In the genomic region with DNA sequence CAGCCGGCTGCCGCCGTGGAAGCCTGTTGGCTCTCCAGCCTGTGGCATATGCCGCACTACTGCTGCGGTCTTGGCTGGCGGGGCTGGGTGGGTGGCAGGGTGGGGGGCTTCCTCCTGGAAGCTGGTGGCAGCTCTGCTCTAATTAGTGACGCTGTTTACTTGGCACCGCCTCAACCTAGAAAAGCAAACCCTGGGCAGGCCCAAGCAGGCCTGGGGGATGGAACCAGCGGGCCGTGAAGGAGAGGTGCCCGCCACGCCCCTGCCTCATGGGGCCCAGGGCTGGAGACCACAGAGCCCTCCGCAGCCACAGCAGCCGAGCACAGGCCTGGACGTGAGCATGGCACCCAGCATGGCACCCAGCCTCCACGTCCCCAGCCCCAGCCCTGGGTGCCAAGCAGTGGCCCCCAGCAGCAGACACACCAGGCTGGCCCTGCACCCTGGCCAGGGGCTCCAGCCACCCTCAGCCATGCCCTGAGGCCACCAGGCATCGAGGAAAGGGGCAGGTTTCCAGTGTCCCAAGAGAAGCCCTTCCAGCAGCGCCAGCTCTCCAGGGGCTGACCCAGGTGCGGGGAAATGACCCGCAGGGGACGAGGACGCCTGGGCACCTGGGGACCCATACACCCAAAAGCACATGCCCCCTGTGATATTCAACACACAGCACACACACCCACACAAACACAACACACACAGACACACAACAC, we compare ENCODE assay signal across 17 cellular contexts. TPM values are rescaled to one million over a fixed set of nuclear protein-coding genes. Genes with fewer than 3 reads are reported as not detected.
A peak's percentile ranks its signal among the peaks of the same experiment; 100 is the strongest.
DNase-seq lines count a peak whose midpoint lies in the region; ATAC-seq, FAIRE-seq and TF ChIP-seq lines count a peak whose summit lies in the region.
"Had no signal": no experiment of that assay in that cellular context is flagged by ENCODE, and none has a peak within 500 bp of the region (broad histone marks: within the 10 kb centered on the region; RNA-seq: fewer than 3 reads in every experiment).

No MANE protein-coding gene starts in this region.

- no peak for FAIRE-seq in kidney (lab: Jason Lieb, UNC)
- FAIRE-seq: GM18507 had no signal

- peak; percentile 40 for DNase-seq in DMS 273 treated with DMSO at 0.1 percent for 48 hours (lab: John Stamatoyannopoulos, UW)
- peak; percentile 88 for DNase-seq in NCI-H1092 (lab: John Stamatoyannopoulos, UW)
- DNase-seq in NCI-H510A treated with DMSO at 0.1 percent for 48 hours (lab: John Stamatoyannopoulos, UW), result peak; percentile 89
- DNase-seq in kidney, result peak; percentile 71
- DNase-seq in colonic mucosa, result no peak
- DNase-seq in KG1 (lab: John Stamatoyannopoulos, UW), result no peak
- no peak for DNase-seq in GM20000 (ENCODE audit: low spot score)
- DNase-seq: activated naive CD8-positive, alpha-beta T cell treated with anti-CD3 and anti-CD28 coated beads, Interleukin-2, amount 10 ng/mL, durations not matched to agents 7 days and 5 days; dermis blood vessel endothelial cell; lower lobe of right lung; stimulated activated CD4-positive, alpha-beta T cell treated with anti-CD3 and anti-CD28 coated beads, Interleukin-4, amount 100 ng/mL, for 4 hours had no signal

- intact Hi-C loops in kidney (cut with DNase I), result no loop called here
- intact Hi-C loops in colonic mucosa (cut with DNase I), result no loop called here

- H3K4me1 ChIP-seq in kidney (ENCODE audit: control insufficient read depth in 1 of 2, insufficient read depth in 1 of 2, low read depth in 1 of 2, low read length in 2 of 2) (peaks cover 0 to 9% of the 10 kb centered on the region in 2 donors), colonic mucosa (peaks cover 7% of the 10 kb centered on the region)
- H3K4me1 ChIP-seq: gastroesophageal sphincter, lower lobe of right lung had no signal

- no peak overlapping the region for H3K9ac ChIP-seq in kidney (ENCODE audit: low read length in 2 of 2)
- H3K9ac ChIP-seq in colonic mucosa (ENCODE audit: low read depth in 2 of 2, low read length in 2 of 2), result no peak overlapping the region

- no peaks in the 10 kb centered on the region for H3K9me3 ChIP-seq in kidney (ENCODE audit: control insufficient read depth in 1 of 2, low read length in 2 of 2)
- no peaks in the 10 kb centered on the region for H3K9me3 ChIP-seq in colonic mucosa
- H3K9me3 ChIP-seq: gastroesophageal sphincter, lower lobe of right lung had no signal

- TF ChIP-seq CTCF in kidney (IDR thresholded peaks at IDR 0.05; ENCODE audit: borderline replicate concordance, extremely low read depth, insufficient read depth), result no peak
- TF ChIP-seq CTCF in colonic mucosa (IDR thresholded peaks at IDR 0.05), result no peak
- no peak for TF ChIP-seq CTCF in GM20000 (IDR thresholded peaks at IDR 0.05; ENCODE audit: extremely low read depth, missing control alignments)

- no peaks in the 10 kb centered on the region for H3K36me3 ChIP-seq in kidney (ENCODE audit: control insufficient read depth in 1 of 2, insufficient read depth in 2 of 2, low read length in 2 of 2)
- no peaks in the 10 kb centered on the region for H3K36me3 ChIP-seq in colonic mucosa
- H3K36me3 ChIP-seq: gastroesophageal sphincter, lower lobe of right lung had no signal

- H3K27ac ChIP-seq in kidney (ENCODE audit: low read depth in 2 of 2, low read length in 2 of 2) (no peak overlapping the region), colonic mucosa (no peak overlapping the region)
- H3K27ac ChIP-seq: gastroesophageal sphincter, lower lobe of right lung had no signal

- no peak for ATAC-seq in HG03045 (IDR thresholded peaks at IDR 0.05; ENCODE audit: unreplicated experiment)
- ATAC-seq: gastroesophageal sphincter, lower lobe of right lung had no signal

- no peaks in the 10 kb centered on the region for H3K27me3 ChIP-seq in colonic mucosa

- H3K4me3 ChIP-seq in kidney (ENCODE audit: low read length in 2 of 2) (no peak overlapping the region), colonic mucosa (no peak overlapping the region)
- H3K4me3 ChIP-seq: gastroesophageal sphincter, lower lobe of right lung had no signal

RNA-seq across cellular contexts. Expression of a gene that starts 5.4 kb away (rescaled TPM):
- total RNA-seq in kidney, result 2.3 TPM
- 0.84 TPM for polyA plus RNA-seq in kidney (ENCODE audit: insufficient read depth, low read depth, low replicate concordance)
- total RNA-seq in colonic mucosa, result under 1 TPM; 0.30 to 0.48 TPM
- total RNA-seq: activated CD8-positive, alpha-beta memory T cell treated with anti-CD3 and anti-CD28 coated beads for 36 hours; activated naive CD8-positive, alpha-beta T cell treated with anti-CD3 and anti-CD28 coated beads, Interleukin-2, amount 10 ng/mL, durations not matched to agents 7 days and 5 days; dermis blood vessel endothelial cell; gastroesophageal sphincter; posterior vena cava; subcutaneous adipose tissue had no signal

RNA-seq across cellular contexts. Expression of a gene that starts 18.1 kb away (rescaled TPM):
- total RNA-seq in kidney (11.6 TPM), colonic mucosa (1 to 10 TPM; 2.3 to 3.4 TPM)
- polyA plus RNA-seq in kidney (ENCODE audit: insufficient read depth, low read depth, low replicate concordance), result 11.9 TPM

RNA-seq across cellular contexts. Expression of a gene that starts 54.3 kb away (rescaled TPM):
- total RNA-seq in kidney (22.1 TPM), colonic mucosa (10 to 100 TPM; 10.0 to 10.8 TPM)
- 30.4 TPM for polyA plus RNA-seq in kidney (ENCODE audit: insufficient read depth, low read depth, low replicate concordance)

Comparison
In these comparisons a context has a peak if more than half of its experiments do, and no peak if none do; other contexts are left out.
1. DNase-seq: peak in DMS 273 treated with DMSO at 0.1 percent for 48 hours (single experiment), NCI-H1092 (single experiment), NCI-H510A treated with DMSO at 0.1 percent for 48 hours (single experiment) and kidney (single experiment); none in colonic mucosa (single experiment), KG1 (single experiment) and GM20000 (single experiment).